Comparison of ENCODE assay signal across 1 cellular context in the genomic region with DNA sequence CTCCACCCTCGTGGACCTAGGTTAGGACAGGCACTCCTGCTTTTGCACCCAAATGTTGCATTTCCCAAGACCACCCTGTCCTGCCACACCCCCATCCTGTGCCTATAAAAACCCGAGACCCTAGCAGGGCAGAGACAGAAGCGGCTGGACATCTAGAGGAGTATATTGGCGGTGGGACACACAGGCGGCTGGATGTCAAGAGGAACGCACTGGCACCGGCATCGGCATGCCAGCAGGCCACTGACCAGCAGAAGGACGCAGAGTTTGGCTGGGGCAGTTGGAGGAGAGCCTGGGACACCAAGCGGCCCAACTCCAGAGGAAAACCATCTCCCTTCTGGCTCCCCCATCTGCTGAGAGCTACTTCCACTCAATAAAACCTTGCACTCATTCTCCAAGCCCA.
TF ChIP-seq lines count a peak whose summit lies in the region.

No MANE protein-coding gene starts in this region.

TF ChIP-seq in K562, 482 proteins besides CTCF, POLR2A, EP300 and RAD21:
- TF ChIP-seq, protein P1, sequence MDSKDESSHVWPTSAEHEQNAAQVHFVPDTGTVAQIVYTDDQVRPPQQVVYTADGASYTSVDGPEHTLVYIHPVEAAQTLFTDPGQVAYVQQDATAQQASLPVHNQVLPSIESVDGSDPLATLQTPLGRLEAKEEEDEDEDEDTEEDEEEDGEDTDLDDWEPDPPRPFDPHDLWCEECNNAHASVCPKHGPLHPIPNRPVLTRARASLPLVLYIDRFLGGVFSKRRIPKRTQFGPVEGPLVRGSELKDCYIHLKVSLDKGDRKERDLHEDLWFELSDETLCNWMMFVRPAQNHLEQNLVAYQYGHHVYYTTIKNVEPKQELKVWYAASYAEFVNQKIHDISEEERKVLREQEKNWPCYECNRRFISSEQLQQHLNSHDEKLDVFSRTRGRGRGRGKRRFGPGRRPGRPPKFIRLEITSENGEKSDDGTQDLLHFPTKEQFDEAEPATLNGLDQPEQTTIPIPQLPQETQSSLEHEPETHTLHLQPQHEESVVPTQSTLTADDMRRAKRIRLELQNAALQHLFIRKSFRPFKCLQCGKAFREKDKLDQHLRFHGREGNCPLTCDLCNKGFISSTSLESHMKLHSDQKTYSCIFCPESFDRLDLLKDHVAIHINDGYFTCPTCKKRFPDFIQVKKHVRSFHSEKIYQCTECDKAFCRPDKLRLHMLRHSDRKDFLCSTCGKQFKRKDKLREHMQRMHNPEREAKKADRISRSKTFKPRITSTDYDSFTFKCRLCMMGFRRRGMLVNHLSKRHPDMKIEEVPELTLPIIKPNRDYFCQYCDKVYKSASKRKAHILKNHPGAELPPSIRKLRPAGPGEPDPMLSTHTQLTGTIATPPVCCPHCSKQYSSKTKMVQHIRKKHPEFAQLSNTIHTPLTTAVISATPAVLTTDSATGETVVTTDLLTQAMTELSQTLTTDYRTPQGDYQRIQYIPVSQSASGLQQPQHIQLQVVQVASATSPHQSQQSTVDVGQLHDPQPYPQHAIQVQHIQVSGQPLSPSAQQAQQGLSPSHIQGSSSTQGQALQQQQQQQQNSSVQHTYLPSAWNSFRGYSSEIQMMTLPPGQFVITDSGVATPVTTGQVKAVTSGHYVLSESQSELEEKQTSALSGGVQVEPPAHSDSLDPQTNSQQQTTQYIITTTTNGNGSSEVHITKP (IDR thresholded peaks at IDR 0.05; ENCODE audit: partially characterized antibody): no peak
- TF ChIP-seq, protein P2, sequence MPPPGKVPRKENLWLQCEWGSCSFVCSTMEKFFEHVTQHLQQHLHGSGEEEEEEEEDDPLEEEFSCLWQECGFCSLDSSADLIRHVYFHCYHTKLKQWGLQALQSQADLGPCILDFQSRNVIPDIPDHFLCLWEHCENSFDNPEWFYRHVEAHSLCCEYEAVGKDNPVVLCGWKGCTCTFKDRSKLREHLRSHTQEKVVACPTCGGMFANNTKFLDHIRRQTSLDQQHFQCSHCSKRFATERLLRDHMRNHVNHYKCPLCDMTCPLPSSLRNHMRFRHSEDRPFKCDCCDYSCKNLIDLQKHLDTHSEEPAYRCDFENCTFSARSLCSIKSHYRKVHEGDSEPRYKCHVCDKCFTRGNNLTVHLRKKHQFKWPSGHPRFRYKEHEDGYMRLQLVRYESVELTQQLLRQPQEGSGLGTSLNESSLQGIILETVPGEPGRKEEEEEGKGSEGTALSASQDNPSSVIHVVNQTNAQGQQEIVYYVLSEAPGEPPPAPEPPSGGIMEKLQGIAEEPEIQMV (tag; conservative IDR thresholded peaks at IDR 0.05; ENCODE audit: low read depth): no peak
- TF ChIP-seq SRF (CRISPR knock-in tag; IDR thresholded peaks at IDR 0.05): no peak
- TF ChIP-seq MTF1 (CRISPR knock-in tag; IDR thresholded peaks at IDR 0.05; ENCODE audit: borderline replicate concordance): no peak
- no peak for TF ChIP-seq GATA2 (CRISPR knock-in tag; IDR thresholded peaks at IDR 0.05)
- TF ChIP-seq, protein P3, sequence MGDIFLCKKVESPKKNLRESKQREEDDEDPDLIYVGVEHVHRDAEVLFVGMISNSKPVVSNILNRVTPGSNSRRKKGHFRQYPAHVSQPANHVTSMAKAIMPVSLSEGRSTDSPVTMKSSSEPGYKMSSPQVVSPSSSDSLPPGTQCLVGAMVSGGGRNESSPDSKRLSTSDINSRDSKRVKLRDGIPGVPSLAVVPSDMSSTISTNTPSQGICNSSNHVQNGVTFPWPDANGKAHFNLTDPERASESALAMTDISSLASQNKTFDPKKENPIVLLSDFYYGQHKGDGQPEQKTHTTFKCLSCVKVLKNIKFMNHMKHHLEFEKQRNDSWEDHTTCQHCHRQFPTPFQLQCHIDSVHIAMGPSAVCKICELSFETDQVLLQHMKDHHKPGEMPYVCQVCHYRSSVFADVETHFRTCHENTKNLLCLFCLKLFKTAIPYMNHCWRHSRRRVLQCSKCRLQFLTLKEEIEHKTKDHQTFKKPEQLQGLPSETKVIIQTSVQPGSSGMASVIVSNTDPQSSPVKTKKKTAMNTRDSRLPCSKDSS (IDR thresholded peaks at IDR 0.05; ENCODE audit: low read depth, partially characterized antibody): no peak
- TF ChIP-seq, protein P4, sequence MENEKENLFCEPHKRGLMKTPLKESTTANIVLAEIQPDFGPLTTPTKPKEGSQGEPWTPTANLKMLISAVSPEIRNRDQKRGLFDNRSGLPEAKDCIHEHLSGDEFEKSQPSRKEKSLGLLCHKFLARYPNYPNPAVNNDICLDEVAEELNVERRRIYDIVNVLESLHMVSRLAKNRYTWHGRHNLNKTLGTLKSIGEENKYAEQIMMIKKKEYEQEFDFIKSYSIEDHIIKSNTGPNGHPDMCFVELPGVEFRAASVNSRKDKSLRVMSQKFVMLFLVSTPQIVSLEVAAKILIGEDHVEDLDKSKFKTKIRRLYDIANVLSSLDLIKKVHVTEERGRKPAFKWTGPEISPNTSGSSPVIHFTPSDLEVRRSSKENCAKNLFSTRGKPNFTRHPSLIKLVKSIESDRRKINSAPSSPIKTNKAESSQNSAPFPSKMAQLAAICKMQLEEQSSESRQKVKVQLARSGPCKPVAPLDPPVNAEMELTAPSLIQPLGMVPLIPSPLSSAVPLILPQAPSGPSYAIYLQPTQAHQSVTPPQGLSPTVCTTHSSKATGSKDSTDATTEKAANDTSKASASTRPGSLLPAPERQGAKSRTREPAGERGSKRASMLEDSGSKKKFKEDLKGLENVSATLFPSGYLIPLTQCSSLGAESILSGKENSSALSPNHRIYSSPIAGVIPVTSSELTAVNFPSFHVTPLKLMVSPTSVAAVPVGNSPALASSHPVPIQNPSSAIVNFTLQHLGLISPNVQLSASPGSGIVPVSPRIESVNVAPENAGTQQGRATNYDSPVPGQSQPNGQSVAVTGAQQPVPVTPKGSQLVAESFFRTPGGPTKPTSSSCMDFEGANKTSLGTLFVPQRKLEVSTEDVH (IDR thresholded peaks at IDR 0.05; ENCODE audit: low read depth, partially characterized antibody): no peak
